ENCODE assay signal across 27 cellular contexts in genomic region chr4:152389359-152389758, GRCh38.
"Had no signal": no experiment of that assay in that cellular context is flagged by ENCODE, and none has a peak within 500 bp of the region (broad histone marks: within the 10 kb centered on the region; RNA-seq: fewer than 3 reads in every experiment).

No MANE protein-coding gene starts in this region.

- ATAC-seq: stimulated activated effector memory CD8-positive, alpha-beta T cell treated with anti-CD3 and anti-CD28 coated beads, Interleukin-12 subunit alpha, Interleukin-12 subunit beta, amount 100 ng/mL, for 72 hours; stimulated activated memory B cell treated with anti-CD40 and anti-IgM and Interleukin-4, amounts not matched to agents 10 μg/mL and 1 μg/mL and 100 μg/mL, for 72 hours; stimulated activated naive B cell treated with anti-CD40 and anti-IgM and Interleukin-4, amounts not matched to agents 10 μg/mL and 1 μg/mL and 100 μg/mL, for 72 hours; stimulated activated naive CD8-positive, alpha-beta T cell treated with anti-CD3 and anti-CD28 coated beads, Interleukin-15, amount 100 ng/mL, for 72 hours; stimulated activated naive CD8-positive, alpha-beta T cell treated with anti-CD3 and anti-CD28 coated beads, Interleukin-15, Interleukin-2, amounts not matched to agents 100 U/mL and 50 U/mL, for 24 hours; upper lobe of right lung had no signal

- H3K4me3 ChIP-seq: stomach, suprapubic skin, testis, thoracic aorta, thyroid gland, tibial artery, tibial nerve, transverse colon, upper lobe of left lung, upper lobe of right lung, uterus, vagina had no signal

- FAIRE-seq: urothelium cell line had no signal

- H3K27me3 ChIP-seq: stomach, suprapubic skin, testis, thyroid gland, tibial artery, tibial nerve, transverse colon, upper lobe of left lung, upper lobe of right lung, uterus, vagina had no signal

- H3K27ac ChIP-seq: stomach, suprapubic skin, testis, thoracic aorta, thyroid gland, tibial artery, tibial nerve, transverse colon, upper lobe of left lung, upper lobe of right lung, uterus, vagina had no signal

- H3K4me1 ChIP-seq: suprapubic skin, testis, thyroid gland, transverse colon, upper lobe of left lung, upper lobe of right lung, uterus, vagina had no signal

- H3K9me3 ChIP-seq: stomach, suprapubic skin, testis, thoracic aorta, thyroid gland, tibial artery, tibial nerve, transverse colon, upper lobe of left lung, upper lobe of right lung, uterus, vagina had no signal

- H3K36me3 ChIP-seq: stomach, suprapubic skin, thoracic aorta, thyroid gland, tibial artery, tibial nerve, transverse colon, upper lobe of left lung, upper lobe of right lung, uterus, vagina had no signal

- DNase-seq: stimulated activated CD4-positive, alpha-beta T cell treated with anti-CD3 and anti-CD28 coated beads, Interleukin-2, amount 100 ng/mL, for 48 hours; stimulated activated CD4-positive, alpha-beta T cell treated with anti-CD3 and anti-CD28 coated beads, Interleukin-4, amount 100 ng/mL, for 1 hour; stimulated activated CD4-positive, alpha-beta T cell treated with anti-CD3 and anti-CD28 coated beads, Interleukin-4, amount 100 ng/mL, for 24 hours; stimulated activated CD4-positive, alpha-beta T cell treated with anti-CD3 and anti-CD28 coated beads, Interleukin-4, amount 100 ng/mL, for 4 hours; stimulated activated CD8-positive, alpha-beta memory T cell treated with anti-CD3 and anti-CD28 coated beads, Interleukin-4, amount 100 ng/mL, for 48 hours; stimulated activated naive B cell treated with anti-CD40 and anti-IgM and Interleukin-4, amounts not matched to agents 10 μg/mL and 1 μg/mL and 100 μg/mL, for 72 hours; stimulated activated naive CD4-positive, alpha-beta T cell; stimulated activated naive CD4-positive, alpha-beta T cell treated with Interleukin-2 at 50 U/mL for 16 hours; stimulated activated naive CD8-positive, alpha-beta T cell treated with anti-CD3 and anti-CD28 coated beads, Interleukin-15, amount 100 ng/mL, for 72 hours; stimulated activated naive CD8-positive, alpha-beta T cell treated with anti-CD3 and anti-CD28 coated beads, Interleukin-15, Interleukin-2, amounts not matched to agents 100 U/mL and 50 U/mL, for 24 hours; stomach; substantia nigra; testis; thyroid gland; tibial artery; transverse colon; trophoblast cell; upper lobe of left lung; upper lobe of right lung; uterus had no signal
